29 cellular contexts compared by ENCODE assay signal in genomic region chr1:86666368-86666767, GRCh38.
"Had no signal": no experiment of that assay in that cellular context is flagged by ENCODE, and none has a peak within 500 bp of the region (broad histone marks: within the 10 kb centered on the region; RNA-seq: fewer than 3 reads in every experiment).

No MANE protein-coding gene starts in this region.

- H2AFZ ChIP-seq: neural progenitor cell had no signal

- H3K27ac ChIP-seq: heart left ventricle, left lung, lower lobe of right lung, neural progenitor cell, neutrophil, ovary, right atrium auricular region, right lobe of liver, stomach, testis, thyroid gland, transverse colon, upper lobe of left lung, vagina had no signal

- H3K4me3 Mint-ChIP-seq: naive thymus-derived CD4-positive, alpha-beta T cell; nephron progenitor cell; neural progenitor cell; stimulated activated naive B cell treated with anti-CD40 and anti-IgM and Interleukin-4, amounts not matched to agents 10 μg/mL and 1 μg/mL and 100 μg/mL, for 72 hours had no signal

- H3K4me1 ChIP-seq: heart left ventricle, left lung, lower lobe of right lung, neural progenitor cell, right atrium auricular region, right lobe of liver, stomach, testis, thyroid gland, transverse colon, upper lobe of left lung, vagina had no signal

- ATAC-seq: heart left ventricle; left colon; left lung; lower lobe of right lung; mucosa of descending colon; naive thymus-derived CD4-positive, alpha-beta T cell; stimulated activated naive B cell treated with anti-CD40 and anti-IgM and Interleukin-4, amounts not matched to agents 10 μg/mL and 1 μg/mL and 100 μg/mL, for 72 hours; stimulated activated naive CD8-positive, alpha-beta T cell treated with anti-CD3 and anti-CD28 coated beads, Interleukin-15, Interleukin-2, amounts not matched to agents 100 U/mL and 50 U/mL, for 24 hours had no signal

- H3K9me3 ChIP-seq: mucosa of descending colon, neutrophil, ovary, right lobe of liver, stomach, testis, thyroid gland, transverse colon, vagina had no signal

- H3K4me1 Mint-ChIP-seq: naive thymus-derived CD4-positive, alpha-beta T cell; nephron progenitor cell; neural progenitor cell had no signal

- H3K27ac Mint-ChIP-seq: naive thymus-derived CD4-positive, alpha-beta T cell; nephron progenitor cell; neural progenitor cell; progenitor cell of endocrine pancreas; stimulated activated naive B cell treated with anti-CD40 and anti-IgM and Interleukin-4, amounts not matched to agents 10 μg/mL and 1 μg/mL and 100 μg/mL, for 72 hours had no signal

- H3K36me3 Mint-ChIP-seq: neural progenitor cell had no signal

- H3K9ac ChIP-seq: neural progenitor cell had no signal

- H3K4me2 ChIP-seq: neural progenitor cell had no signal

- H3K4me3 ChIP-seq: heart left ventricle, left lung, lower lobe of right lung, mucosa of descending colon, neural progenitor cell, ovary, right atrium auricular region, right lobe of liver, stomach, testis, thyroid gland, transverse colon, upper lobe of left lung, vagina had no signal

- H3K27me3 ChIP-seq: heart left ventricle, left lung, neural progenitor cell, neutrophil, ovary, right atrium auricular region, right lobe of liver, stomach, testis, thyroid gland, transverse colon, upper lobe of left lung, vagina had no signal

- DNase-seq: heart left ventricle; kidney glomerular epithelial cell; left colon; left lung; lower lobe of right lung; mesendoderm; midbrain; mucosa of descending colon; naive thymus-derived CD4-positive, alpha-beta T cell; nephron progenitor cell; occipital lobe; ovary; right lobe of liver; stimulated activated CD4-positive, alpha-beta T cell treated with anti-CD3 and anti-CD28 coated beads, Interleukin-12 subunit alpha, Interleukin-12 subunit beta, amount 100 ng/mL, for 4 hours; stimulated activated CD4-positive, alpha-beta T cell treated with anti-CD3 and anti-CD28 coated beads, Interleukin-15, amount 100 ng/mL, for 24 hours; stimulated activated CD4-positive, alpha-beta T cell treated with anti-CD3 and anti-CD28 coated beads, Interleukin-2, amount 100 ng/mL, for 24 hours; stimulated activated CD4-positive, alpha-beta T cell treated with anti-CD3 and anti-CD28 coated beads, Interleukin-4, amount 100 ng/mL, for 1 hour; stimulated activated naive B cell treated with anti-CD40 and anti-IgM and Interleukin-4, amounts not matched to agents 10 μg/mL and 1 μg/mL and 100 μg/mL, for 72 hours; stimulated activated naive CD8-positive, alpha-beta T cell treated with anti-CD3 and anti-CD28 coated beads, Interleukin-15, Interleukin-2, amounts not matched to agents 100 U/mL and 50 U/mL, for 24 hours; stomach; testis; thyroid gland; transverse colon had no signal

- H3K36me3 ChIP-seq: heart left ventricle, left lung, lower lobe of right lung, neural progenitor cell, neutrophil, ovary, right atrium auricular region, right lobe of liver, stomach, thyroid gland, transverse colon, upper lobe of left lung, vagina had no signal

- H3K27me3 Mint-ChIP-seq: progenitor cell of endocrine pancreas had no signal
